In genomic region chr1:102120910-102121309, GRCh38 we compare ENCODE assay signal across 17 cellular contexts.
DNase-seq lines count a peak whose midpoint lies in the region; ATAC-seq and TF ChIP-seq lines count a peak whose summit lies in the region.
"Had no signal": no experiment of that assay in that cellular context is flagged by ENCODE, and none has a peak within 500 bp of the region (broad histone marks: within the 10 kb centered on the region; RNA-seq: fewer than 3 reads in every experiment).

No MANE protein-coding gene starts in this region.

- H3K4me1 Mint-ChIP-seq in WTC11 = no peaks in the 10 kb centered on the region
- H3K4me1 Mint-ChIP-seq: CD4-positive, alpha-beta memory T cell had no signal

- no peak overlapping the region for H3K4me3 Mint-ChIP-seq in WTC11
- H3K4me3 Mint-ChIP-seq: CD4-positive, alpha-beta memory T cell; T-helper 2 cell treated with Interferon-gamma antibody and Interleukin-4, amounts not matched to agents 5 μg/mL and 100 μg/mL, for 36 hours had no signal

- intact Hi-C loops in esophagus squamous epithelium (cut with DNase I) = no loop called here

- no peak for TF ChIP-seq POLR2A in esophagus squamous epithelium (IDR thresholded peaks at IDR 0.05)

- no peak overlapping the region; the same call in 1 of the 2 replicates for H3K9ac ChIP-seq in KMS-11

- H3K27ac Mint-ChIP-seq in WTC11 = no peak overlapping the region
- H3K27ac Mint-ChIP-seq: CD4-positive, alpha-beta memory T cell; T-helper 2 cell treated with Interferon-gamma antibody and Interleukin-4, amounts not matched to agents 5 μg/mL and 100 μg/mL, for 36 hours had no signal

- peak; percentile 55 for DNase-seq in DMS153 treated with DMSO at 0.1 percent for 48 hours (lab: John Stamatoyannopoulos, UW; ENCODE audit: unreplicated experiment)
- DNase-seq in NCI-H345 treated with DMSO at 0.1 percent for 48 hours (lab: John Stamatoyannopoulos, UW; ENCODE audit: unreplicated experiment) = peak; percentile 5
- no peak for DNase-seq in WTC11 (ENCODE audit: low spot score)
- DNase-seq in esophagus squamous epithelium (lab: John Stamatoyannopoulos, UW) = no peak
- DNase-seq in medulla oblongata (ENCODE audit: extremely low spot score) = no peak
- DNase-seq in NCI-H2029 (lab: John Stamatoyannopoulos, UW) = no peak
- DNase-seq: BE2C; CD4-positive, alpha-beta memory T cell; EL; H7; MM.1S; SW 1271 had no signal

- H3K4me3 ChIP-seq in KMS-11 (IDR thresholded peaks at IDR 0.05; ENCODE audit: insufficient read depth, low read depth, low read length) = no peak overlapping the region
- no peak overlapping the region for H3K4me3 ChIP-seq in esophagus squamous epithelium
- H3K4me3 ChIP-seq: SJSA1 had no signal

- 78% methylated on average over 3 of the region's 4 CpGs; no CpG with 5 or more reads in 1 of the 2 donors for WGBS in esophagus squamous epithelium, 2 donors

- no peaks in the 10 kb centered on the region for H3K36me3 Mint-ChIP-seq in WTC11
- H3K36me3 Mint-ChIP-seq: CD4-positive, alpha-beta memory T cell had no signal

- H3K9me3 Mint-ChIP-seq in WTC11 = no peaks in the 10 kb centered on the region
- H3K9me3 Mint-ChIP-seq: T-helper 2 cell treated with Interferon-gamma antibody and Interleukin-4, amounts not matched to agents 5 μg/mL and 100 μg/mL, for 36 hours had no signal

- POLR2A ChIA-PET in WTC11 (lab: Charles Lee) = no interaction called here

- no peaks in the 10 kb centered on the region for H4K20me1 ChIP-seq in KMS-11 (ENCODE audit: insufficient read depth)

- H2AFZ ChIP-seq in KMS-11 (ENCODE audit: low read depth) = peak overlapping the region; percentile 44

- H3K27me3 Mint-ChIP-seq in WTC11 (ENCODE audit: low read depth) = no peaks in the 10 kb centered on the region
- H3K27me3 Mint-ChIP-seq: CD4-positive, alpha-beta memory T cell had no signal

- H3K27ac ChIP-seq in KMS-11 (peak overlapping the region; percentile 78), esophagus squamous epithelium (no peak overlapping the region)
- H3K27ac ChIP-seq: SJSA1 had no signal

- H3K9me3 ChIP-seq in esophagus squamous epithelium = no peaks in the 10 kb centered on the region
- H3K9me3 ChIP-seq: BE2C, SJSA1 had no signal

- H3K4me1 ChIP-seq in KMS-11 (ENCODE audit: low read depth, poor library complexity, severe bottlenecking) (no peaks in the 10 kb centered on the region), esophagus squamous epithelium (no peaks in the 10 kb centered on the region)
- H3K4me1 ChIP-seq: BE2C, SJSA1 had no signal

- H3K79me2 ChIP-seq in KMS-11 (ENCODE audit: insufficient read depth, low read depth) = no peaks in the 10 kb centered on the region

- CTCF ChIA-PET in WTC11 (lab: Charles Lee) = no interaction called here

- ATAC-seq in WTC11 (peak; percentile 20; the same call in 1 of the 2 replicates), HG02798 (IDR thresholded peaks at IDR 0.05; ENCODE audit: poor library complexity, unreplicated experiment) (no peak)
- ATAC-seq: HepG2 had no signal

- no peaks in the 10 kb centered on the region for H3K27me3 ChIP-seq in KMS-11 (ENCODE audit: insufficient read depth, low read depth)
- no peaks in the 10 kb centered on the region for H3K27me3 ChIP-seq in esophagus squamous epithelium
- H3K27me3 ChIP-seq: BE2C, SJSA1 had no signal

- no peak overlapping the region; the same call in 1 of the 2 replicates for H3K4me2 ChIP-seq in KMS-11

- no peaks in the 10 kb centered on the region for H3K36me3 ChIP-seq in KMS-11 (ENCODE audit: insufficient read depth)
- no peaks in the 10 kb centered on the region for H3K36me3 ChIP-seq in esophagus squamous epithelium
- H3K36me3 ChIP-seq: BE2C, SJSA1 had no signal

- TF ChIP-seq CTCF in KMS-11 (conservative IDR thresholded peaks at IDR 0.05; ENCODE audit: low read depth, low read length) = no peak
- TF ChIP-seq CTCF in WTC11 (IDR thresholded peaks at IDR 0.05) = no peak
- TF ChIP-seq CTCF in esophagus squamous epithelium (IDR thresholded peaks at IDR 0.05) = no peak

TF ChIP-seq in WTC11, 78 proteins besides CTCF, POLR2A, EP300 and RAD21:
- TF ChIP-seq TEAD1 (CRISPR knock-in tag; IDR thresholded peaks at IDR 0.05) (no peak), ZNF219 (CRISPR knock-in tag; IDR thresholded peaks at IDR 0.05; ENCODE audit: borderline replicate concordance) (no peak), IRF1 (CRISPR knock-in tag; IDR thresholded peaks at IDR 0.05) (no peak), GABPB1 (CRISPR knock-in tag; IDR thresholded peaks at IDR 0.05) (no peak), ZNF138 (CRISPR knock-in tag; conservative IDR thresholded peaks at IDR 0.05) (no peak), GRHL2 (CRISPR knock-in tag; IDR thresholded peaks at IDR 0.05; ENCODE audit: insufficient replicate concordance, severe bottlenecking) (no peak), SOX15 (CRISPR knock-in tag; IDR thresholded peaks at IDR 0.05) (no peak), JUN (CRISPR knock-in tag; IDR thresholded peaks at IDR 0.05) (no peak), PRDM15 (CRISPR knock-in tag; IDR thresholded peaks at IDR 0.05) (no peak), ZNF671 (CRISPR knock-in tag; IDR thresholded peaks at IDR 0.05) (no peak), MYBL2 (CRISPR knock-in tag; IDR thresholded peaks at IDR 0.05) (no peak), SP1 (CRISPR knock-in tag; conservative IDR thresholded peaks at IDR 0.05) (no peak), CBFB (CRISPR knock-in tag; IDR thresholded peaks at IDR 0.05; ENCODE audit: low read depth) (no peak), ATF1 (CRISPR knock-in tag; IDR thresholded peaks at IDR 0.05) (no peak), ZNF423 (CRISPR knock-in tag; IDR thresholded peaks at IDR 0.05) (no peak), ESRRA (CRISPR knock-in tag; IDR thresholded peaks at IDR 0.05; ENCODE audit: borderline replicate concordance) (no peak), RELA (CRISPR knock-in tag; IDR thresholded peaks at IDR 0.05; ENCODE audit: borderline replicate concordance) (no peak)

Comparison
In these comparisons a context has a peak if more than half of its experiments do, and no peak if none do; other contexts are left out.
1. DNase-seq: peak in DMS153 treated with DMSO at 0.1 percent for 48 hours (single experiment) and NCI-H345 treated with DMSO at 0.1 percent for 48 hours (single experiment); none in WTC11 (single experiment), esophagus squamous epithelium (single experiment), medulla oblongata (single experiment) and NCI-H2029 (single experiment).